ENCODE assay signal across 33 cellular contexts in the genomic region with DNA sequence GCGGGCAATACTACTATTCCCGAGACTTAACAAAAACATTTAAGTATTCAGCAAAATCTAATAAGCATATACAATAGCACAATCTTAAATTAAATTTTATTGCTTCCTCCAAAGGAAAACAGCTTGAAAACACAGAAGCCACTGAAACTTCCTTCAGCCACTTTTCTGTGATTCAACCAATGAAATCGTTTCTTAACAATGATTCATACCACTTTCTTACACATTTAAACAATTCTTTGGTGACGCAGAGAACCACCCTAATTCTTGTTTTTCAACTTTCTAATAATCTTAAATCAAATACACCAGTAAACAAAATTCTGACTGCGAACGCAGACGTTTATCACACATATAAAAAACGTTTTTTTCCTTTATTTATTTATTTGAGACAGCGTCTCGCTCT. TPM values are rescaled to one million over a fixed set of nuclear protein-coding genes. Genes with fewer than 3 reads are reported as not detected.
DNase-seq lines count a peak whose midpoint lies in the region; ATAC-seq, FAIRE-seq and TF ChIP-seq lines count a peak whose summit lies in the region.
"Had no signal": no experiment of that assay in that cellular context is flagged by ENCODE, and none has a peak within 500 bp of the region (broad histone marks: within the 10 kb centered on the region; RNA-seq: fewer than 3 reads in every experiment).

No MANE protein-coding gene starts in this region.

- H3K27ac ChIP-seq in right cardiac atrium (ENCODE audit: low read length): no peak overlapping the region
- H3K27ac ChIP-seq: colonic mucosa, foreskin keratinocyte, lower lobe of right lung, Peyer's patch, stomach, thyroid gland had no signal

- ATAC-seq in right cardiac atrium: no peak
- no peak for ATAC-seq in Right ventricle myocardium superior (ENCODE audit: poor library complexity)
- ATAC-seq in esophagus mucosa: no peak
- no peak for ATAC-seq in HG03432 (IDR thresholded peaks at IDR 0.05; ENCODE audit: unreplicated experiment)
- no peak for ATAC-seq in HG03442 (IDR thresholded peaks at IDR 0.05; ENCODE audit: unreplicated experiment)
- ATAC-seq: activated naive CD4-positive, alpha-beta T cell treated with anti-CD3 and anti-CD28 coated beads, Interleukin-2, amount 50 U/mL, for 72 hours; foreskin keratinocyte; HepG2; lower lobe of right lung; naive thymus-derived CD4-positive, alpha-beta T cell had no signal

- 72% methylated on average over 10 of the region's 10 CpGs for WGBS in right cardiac atrium

- no peaks in the 10 kb centered on the region for H3K27me3 ChIP-seq in right cardiac atrium (ENCODE audit: control insufficient read depth, insufficient read depth)
- H3K27me3 ChIP-seq in bronchial epithelial cell (ENCODE audit: control insufficient read depth, insufficient read depth, low read length): no peaks in the 10 kb centered on the region
- H3K27me3 ChIP-seq: colonic mucosa, foreskin keratinocyte, Peyer's patch, thyroid gland had no signal

- no peak for TF ChIP-seq CTCF in bronchial epithelial cell (IDR thresholded peaks at IDR 0.05; ENCODE audit: insufficient read depth, low read length, severe bottlenecking)

- DNase-seq in right cardiac atrium (no peak), Right ventricle myocardium superior (no peak), bronchial epithelial cell (ENCODE audit: low read depth) (peak; percentile 59), kidney tubule cell (ENCODE audit: low spot score) (peak; percentile 25), NCI-H1436 treated with DMSO at 0.1 percent for 48 hours (lab: John Stamatoyannopoulos, UW) (no peak)
- DNase-seq: 8988T; activated CD4-positive, alpha-beta T cell treated with anti-CD3 and anti-CD28 coated beads for 4 hours; amygdala; CD4-positive, CD25-positive, alpha-beta regulatory T cell; colonic mucosa; DMS79 treated with DMSO at 0.1 percent for 48 hours; effector CD8-positive, alpha-beta T cell; erythroblast; foreskin keratinocyte; GOT3; Karpas-422; kidney glomerular epithelial cell; lower lobe of right lung; MV-4-11; naive thymus-derived CD4-positive, alpha-beta T cell; NCI-H1694; NCI-H446; NCI-H748 treated with DMSO at 0.1 percent for 48 hours; Peyer's patch; SIG-M5; stimulated activated CD4-positive, alpha-beta T cell treated with anti-CD3 and anti-CD28 coated beads, Interleukin-4, amount 100 ng/mL, for 1 hour; stomach; thyroid gland had no signal

- intact Hi-C loops in right cardiac atrium (cut with DNase I): loop anchor here in 1 of 4 donors (10.0 kb wide), 1 partner anchor 53 kb away; no protein-coding TSS in a partner anchor
- intact Hi-C loops in Right ventricle myocardium superior (cut with DNase I): no loop called here

- peaks cover 4% of the 10 kb centered on the region for H3K4me1 ChIP-seq in right cardiac atrium (ENCODE audit: control insufficient read depth, insufficient read depth, low read length)

- no peaks in the 10 kb centered on the region for H3K9me3 ChIP-seq in right cardiac atrium (ENCODE audit: control insufficient read depth, low read length)
- H3K9me3 ChIP-seq: colonic mucosa, lower lobe of right lung, stomach, thyroid gland had no signal

- H3K36me3 ChIP-seq in bronchial epithelial cell (ENCODE audit: control insufficient read depth, insufficient read depth, low read length): no peaks in the 10 kb centered on the region
- H3K36me3 ChIP-seq: colonic mucosa, lower lobe of right lung, Peyer's patch, stomach, thyroid gland had no signal

- FAIRE-seq in bronchial epithelial cell (lab: Jason Lieb, UNC): no peak
- FAIRE-seq: HepG2 had no signal

- H3K4me3 ChIP-seq in right cardiac atrium (ENCODE audit: low read length) (peak overlapping the region; percentile 16), bronchial epithelial cell (ENCODE audit: low read depth, low read length) (no peak overlapping the region)
- H3K4me3 ChIP-seq: colonic mucosa, Peyer's patch, stomach, thyroid gland had no signal

RNA-seq across cellular contexts. Expression of a gene that starts 4.1 kb away (rescaled TPM):
- total RNA-seq in right cardiac atrium: 100 to 1,000 TPM; 118 to 131 (median 120) TPM
- polyA plus RNA-seq in right cardiac atrium: 36.6 TPM
- 104 TPM for total RNA-seq in Right ventricle myocardium superior
- 62.9 and 86.5 TPM in 2 replicates for total RNA-seq in bronchial epithelial cell
- 118 TPM for total RNA-seq in esophagus mucosa
- total RNA-seq: CD4-positive, CD25-positive, alpha-beta regulatory T cell; naive thymus-derived CD4-positive, alpha-beta T cell had no signal
- polyA plus RNA-seq: naive thymus-derived CD4-positive, alpha-beta T cell had no signal

Comparison
In these comparisons a context has a peak if more than half of its experiments do, and no peak if none do; other contexts are left out.
1. DNase-seq: peak in bronchial epithelial cell (single experiment) and kidney tubule cell (single experiment); none in right cardiac atrium (0 of 3), Right ventricle myocardium superior (single experiment) and NCI-H1436 treated with DMSO at 0.1 percent for 48 hours (single experiment).